ENCODE assay signal across 19 cellular contexts in the genomic region with DNA sequence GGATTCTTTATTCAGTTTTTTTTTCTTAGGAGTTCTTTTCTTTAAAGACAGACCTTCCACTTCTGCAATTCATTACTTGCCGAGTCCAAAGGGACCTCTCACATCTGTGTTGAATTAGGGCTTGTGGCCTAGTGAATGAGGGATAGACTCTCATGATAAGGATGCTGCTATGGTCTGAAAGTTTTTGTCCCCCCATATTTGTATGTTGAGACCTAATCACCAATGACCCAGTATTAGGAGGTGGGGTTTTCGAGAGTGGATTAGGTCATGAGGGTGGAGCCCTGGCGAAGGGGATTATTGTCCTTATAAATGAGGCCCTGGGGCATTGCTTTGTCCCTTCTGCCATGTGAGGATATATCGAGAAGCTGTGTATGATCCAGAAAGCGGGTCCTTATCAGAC. TPM values are rescaled to one million over a fixed set of nuclear protein-coding genes. Genes with fewer than 3 reads are reported as not detected.
DNase-seq lines count a peak whose midpoint lies in the region; ATAC-seq and TF ChIP-seq lines count a peak whose summit lies in the region.
"Had no signal": no experiment of that assay in that cellular context is flagged by ENCODE, and none has a peak within 500 bp of the region (broad histone marks: within the 10 kb centered on the region; RNA-seq: fewer than 3 reads in every experiment).

No MANE protein-coding gene starts in this region.

- 57 to 74% methylated on average over 5 of the region's 5 CpGs for WGBS in thyroid gland, 2 donors

- H3K4me1 Mint-ChIP-seq in mesothelial cell of epicardium: peaks cover 27% of the 10 kb centered on the region
- H3K4me1 Mint-ChIP-seq in CD14-positive monocyte: no peaks in the 10 kb centered on the region
- H3K4me1 Mint-ChIP-seq: activated CD4-positive, alpha-beta T cell treated with anti-CD3 and anti-CD28 coated beads, Interleukin-2, amount 10 ng/mL, durations not matched to agents 24 days and 14 days; natural killer cell had no signal

- H3K36me3 Mint-ChIP-seq in mesothelial cell of epicardium (no peaks in the 10 kb centered on the region), CD14-positive monocyte (no peaks in the 10 kb centered on the region)
- H3K36me3 Mint-ChIP-seq: natural killer cell had no signal

- H3K4me1 ChIP-seq in A673 (ENCODE audit: insufficient read depth, low read length, poor library complexity, severe bottlenecking) (peaks cover 11% of the 10 kb centered on the region), HCT116 (ENCODE audit: control insufficient read depth in 1 of 2, insufficient read depth in 2 of 2, low read length in 2 of 2) (peaks cover 11 to 48% of the 10 kb centered on the region in 2 experiments), thyroid gland (no peaks in the 10 kb centered on the region)

- no TSS peak for BruUV-seq in A673 (replicated peaks; lab: Mats Ljungman, UMichigan)
- BruUV-seq in HCT116 (replicated peaks; lab: Mats Ljungman, UMichigan): no TSS peak

- no peak for TF ChIP-seq RAD21 in HCT116 (IDR thresholded peaks at IDR 0.05; ENCODE audit: low read depth)

- H3K4me2 ChIP-seq in HCT116 (ENCODE audit: low read length): no peak overlapping the region
- H3K4me2 ChIP-seq: KMS-11 had no signal

- H3K4me3 Mint-ChIP-seq in mesothelial cell of epicardium (peak overlapping the region; percentile 2), CD14-positive monocyte (no peak overlapping the region)
- H3K4me3 Mint-ChIP-seq: activated CD4-positive, alpha-beta T cell treated with anti-CD3 and anti-CD28 coated beads, Interleukin-2, amount 10 ng/mL, durations not matched to agents 24 days and 14 days; dendritic cell treated with granulocyte-macrophage colony-stimulating factor and Interleukin-4, amounts not matched to agents 40 ng/mL and 50 ng/mL, for 4 days; natural killer cell had no signal

- CTCF ChIA-PET in A673 (lab: Charles Lee): interaction anchor here (0.8 to 2.9 kb wide), 2 partner anchors 677 to 805 kb away, joined by 3 to 12 read pairs; no protein-coding TSS in a partner anchor
- CTCF ChIA-PET in HCT116 (lab: Charles Lee): interaction anchor here (0.7 to 4.3 kb wide), 12 partner anchors 30 to 808 kb away, joined by 3 to 31 read pairs (median 12); no protein-coding TSS in a partner anchor

- H3K4me3 ChIP-seq in A673 (ENCODE audit: low read depth, low read length, poor library complexity, severe bottlenecking): no peak overlapping the region
- H3K4me3 ChIP-seq in HCT116 (replicated peaks in 1 of 2; ENCODE audit: low read depth in 1 of 2, low read length in 2 of 2): no peak overlapping the region
- no peak overlapping the region for H3K4me3 ChIP-seq in cardiac fibroblast (replicated peaks in 1 of 2; ENCODE audit: low read depth in 2 of 2, low read length in 2 of 2)
- H3K4me3 ChIP-seq in thyroid gland (replicated peaks in 1 of 3): no peak overlapping the region

- no peak for TF ChIP-seq CTCF in A673 (conservative IDR thresholded peaks at IDR 0.05; ENCODE audit: low read depth, low read length)
- no peak for TF ChIP-seq CTCF in HCT116 (IDR thresholded peaks at IDR 0.05 in 2 of 3, conservative IDR thresholded peaks at IDR 0.05 in 1 of 3; ENCODE audit: borderline replicate concordance in 1 of 3, insufficient read depth in 1 of 3, low read depth in 2 of 3, low read length in 2 of 3)
- no peak for TF ChIP-seq CTCF in cardiac fibroblast (IDR thresholded peaks at IDR 0.05; ENCODE audit: low read depth, low read length)
- no peak for TF ChIP-seq CTCF in mesothelial cell of epicardium (IDR thresholded peaks at IDR 0.05; ENCODE audit: unreplicated experiment)
- no peak for TF ChIP-seq CTCF in CD14-positive monocyte (IDR thresholded peaks at IDR 0.05)
- TF ChIP-seq CTCF in thyroid gland (IDR thresholded peaks at IDR 0.05): no peak

- POLR2A ChIA-PET in A673 (lab: Charles Lee; ENCODE audit: low non-redundant PET) (no interaction called here), HCT116 (lab: Charles Lee) (interaction anchor here (1.0 to 1.8 kb wide), 4 partner anchors 45 to 690 kb away, joined by 3 to 8 read pairs (median 6); a partner anchor contains a TSS)

- H3K27ac ChIP-seq in A673 (ENCODE audit: low read depth, low read length, poor library complexity, severe bottlenecking) (peak overlapping the region; percentile 60), HCT116 (ENCODE audit: low read depth, low read length) (peak overlapping the region; percentile 50; the same call in 1 of the 2 replicates), thyroid gland (peak overlapping the region in 1 of 3 donors; percentile 27)
- H3K27ac ChIP-seq: KMS-11 had no signal

- H3K9me2 ChIP-seq in HCT116 (ENCODE audit: insufficient read depth): no peaks in the 10 kb centered on the region

- H3K27ac Mint-ChIP-seq in mesothelial cell of epicardium (peak overlapping the region; percentile 80), CD14-positive monocyte (no peak overlapping the region)
- H3K27ac Mint-ChIP-seq: activated CD4-positive, alpha-beta T cell treated with anti-CD3 and anti-CD28 coated beads, Interleukin-2, amount 10 ng/mL, durations not matched to agents 24 days and 14 days; dendritic cell treated with granulocyte-macrophage colony-stimulating factor and Interleukin-4, amounts not matched to agents 40 ng/mL and 50 ng/mL, for 4 days; natural killer cell had no signal

- ATAC-seq in HCT116: peak; percentile 25; the same call in 1 of the 2 replicates
- no peak for ATAC-seq in GM18907 (IDR thresholded peaks at IDR 0.05; ENCODE audit: unreplicated experiment)
- no peak for ATAC-seq in HG02852 (IDR thresholded peaks at IDR 0.05; ENCODE audit: unreplicated experiment)
- ATAC-seq: natural killer cell had no signal

- H3K27me3 ChIP-seq in A673 (replicated peaks; ENCODE audit: insufficient read depth, low read depth, low read length, poor library complexity) (no peaks in the 10 kb centered on the region), HCT116 (ENCODE audit: insufficient read depth, low read length) (no peaks in the 10 kb centered on the region), thyroid gland (no peaks in the 10 kb centered on the region)

- no peaks in the 10 kb centered on the region for H3K79me2 ChIP-seq in HCT116 (ENCODE audit: insufficient read depth, low read length)

- intact Hi-C loops in A673 (cut with micrococcal nuclease; ENCODE audit: unreplicated experiment): loop anchor here (5.0 kb wide), 4 partner anchors 50 to 805 kb away; no protein-coding TSS in a partner anchor
- intact Hi-C loops in HCT116 (cut with micrococcal nuclease): loop anchor here (1.0 to 2.0 kb wide), 7 partner anchors 51 to 805 kb away; no protein-coding TSS in a partner anchor
- intact Hi-C loops in CD14-positive monocyte (cut with micrococcal nuclease): no loop called here
- intact Hi-C loops in thyroid gland (cut with DNase I): no loop called here

- DNase-seq in A673 (ENCODE audit: low spot score) (peak; percentile 51), HCT116 (ENCODE audit: low read depth, low spot score) (no peak), cardiac fibroblast (ENCODE audit: low read depth in 2 of 2) (peak; percentile 22 to 38), mesothelial cell of epicardium (ENCODE audit: low spot score in 2 of 2, unreplicated experiment in 2 of 2) (no peak), CD14-positive monocyte (ENCODE audit: low spot score) (no peak), thyroid gland (no peak)
- DNase-seq: natural killer cell had no signal

- H3K9me3 Mint-ChIP-seq in mesothelial cell of epicardium (no peaks in the 10 kb centered on the region), CD14-positive monocyte (peaks cover 0 to 2% (median 0%) of the 10 kb centered on the region in 7 donors)
- H3K9me3 Mint-ChIP-seq: activated CD4-positive, alpha-beta T cell treated with anti-CD3 and anti-CD28 coated beads, Interleukin-2, amount 10 ng/mL, durations not matched to agents 24 days and 14 days; dendritic cell treated with granulocyte-macrophage colony-stimulating factor and Interleukin-4, amounts not matched to agents 40 ng/mL and 50 ng/mL, for 4 days; natural killer cell had no signal

- H2AFZ ChIP-seq in HCT116 (ENCODE audit: low read depth, low read length, poor library complexity, severe bottlenecking): no peak overlapping the region

- RAD21 ChIA-PET in HCT116 (lab: Charles Lee; ENCODE audit: low non-redundant PET in 1 of 2, low total read pairs in 2 of 2, uncharacterized antibody in 2 of 2, unreplicated experiment in 2 of 2): interaction anchor here (2.1 to 2.2 kb wide), 2 partner anchors 691 kb away, joined by 6 to 12 read pairs; no protein-coding TSS in a partner anchor

- H3K9ac ChIP-seq in HCT116 (ENCODE audit: low read length): no peak overlapping the region
- H3K9ac ChIP-seq: KMS-11 had no signal

- no peaks in the 10 kb centered on the region for H4K20me1 ChIP-seq in HCT116 (ENCODE audit: insufficient read depth)

- H3K9me3 ChIP-seq in A673 (ENCODE audit: low read depth, low read length, poor library complexity, severe bottlenecking) (no peaks in the 10 kb centered on the region), HCT116 (ENCODE audit: control insufficient read depth in 1 of 2, insufficient read depth in 1 of 2, low read depth in 1 of 2, low read length in 2 of 2) (no peaks in the 10 kb centered on the region), thyroid gland (no peaks in the 10 kb centered on the region)

- TF ChIP-seq POLR2A in HCT116 (IDR thresholded peaks at IDR 0.05; ENCODE audit: borderline replicate concordance, extremely low read depth, insufficient read depth, insufficient read length): no peak
- no peak for TF ChIP-seq POLR2A in thyroid gland (IDR thresholded peaks at IDR 0.05)

- no peaks in the 10 kb centered on the region for H3K36me3 ChIP-seq in A673 (ENCODE audit: insufficient read depth, low read length, poor library complexity, severe bottlenecking)
- peaks cover 0 to 3% of the 10 kb centered on the region in 2 experiments; a peak in 1 of 4 replicates for H3K36me3 ChIP-seq in HCT116 (ENCODE audit: control insufficient read depth in 1 of 2, insufficient read depth in 2 of 2, low read length in 2 of 2)
- H3K36me3 ChIP-seq in thyroid gland: no peaks in the 10 kb centered on the region

- H3K27me3 Mint-ChIP-seq in mesothelial cell of epicardium (ENCODE audit: low read depth) (no peaks in the 10 kb centered on the region), CD14-positive monocyte (ENCODE audit: low read depth in 3 of 3) (peaks cover 9 to 16% (median 13%) of the 10 kb centered on the region in 3 donors)

RNA-seq across cellular contexts. Expression of a gene that starts 9.5 kb away (rescaled TPM):
- not detected in 2 replicates for total RNA-seq in A673 (2021)
- not detected for total RNA-seq in HCT116 (2021; ENCODE audit: unreplicated experiment)
- polyA plus RNA-seq in HCT116 (2012): 0.08 and 0.20 TPM in 2 replicates
- not detected in 3 replicates for total RNA-seq in mesothelial cell of epicardium
- polyA plus RNA-seq in CD14-positive monocyte: not detected
- not detected for total RNA-seq in thyroid gland
- total RNA-seq: activated CD4-positive, alpha-beta T cell treated with anti-CD3 and anti-CD28 coated beads, Interleukin-2, amount 10 ng/mL, durations not matched to agents 24 days and 14 days; H4; left lobe of liver; natural killer cell; renal cortical epithelial cell; urinary bladder had no signal
- polyA plus RNA-seq: adipose tissue, AG04450, esophagus, urinary bladder had no signal

RNA-seq across cellular contexts. Expression of a gene that starts 27.5 kb away (rescaled TPM):
- total RNA-seq in A673 (2021) (not detected in 2 replicates), HCT116 (2021; ENCODE audit: unreplicated experiment) (1.5 TPM), mesothelial cell of epicardium (not detected in 3 replicates), thyroid gland (not detected)
- 0.40 and 0.49 TPM in 2 replicates for polyA plus RNA-seq in HCT116 (2012)
- not detected for polyA plus RNA-seq in CD14-positive monocyte
- total RNA-seq: activated CD4-positive, alpha-beta T cell treated with anti-CD3 and anti-CD28 coated beads, Interleukin-2, amount 10 ng/mL, durations not matched to agents 24 days and 14 days; H4; natural killer cell; renal cortical epithelial cell had no signal
- polyA plus RNA-seq: AG04450 had no signal

RNA-seq across cellular contexts. Expression of a gene that starts 35.1 kb away (rescaled TPM):
- total RNA-seq in A673 (2021): 35.0 and 36.2 TPM in 2 replicates
- 62.3 TPM for total RNA-seq in HCT116 (2021; ENCODE audit: unreplicated experiment)
- 22.8 and 27.7 TPM in 2 replicates for polyA plus RNA-seq in HCT116 (2012)
- total RNA-seq in mesothelial cell of epicardium: 39.0 to 43.6 TPM (median 39.5 TPM) in 3 replicates
- 10 to 100 TPM; 58.7 to 79.1 TPM for polyA plus RNA-seq in CD14-positive monocyte
- total RNA-seq in thyroid gland: 10 to 100 TPM in 2 of 4 donors, 1 to 10 TPM in 2; 1.3 to 10.8 (median 8.8) TPM

RNA-seq across cellular contexts. Expression of a gene that starts 57.8 kb away (rescaled TPM):
- total RNA-seq in A673 (2021) (not detected in 2 replicates), HCT116 (2021; ENCODE audit: unreplicated experiment) (not detected), mesothelial cell of epicardium (not detected in 3 replicates), thyroid gland (not detected)
- not detected in 2 replicates for polyA plus RNA-seq in HCT116 (2012)
- polyA plus RNA-seq in CD14-positive monocyte: not detected
- total RNA-seq: activated CD4-positive, alpha-beta T cell treated with anti-CD3 and anti-CD28 coated beads, Interleukin-2, amount 10 ng/mL, durations not matched to agents 24 days and 14 days; H4; left lobe of liver; natural killer cell; renal cortical epithelial cell; urinary bladder had no signal
- polyA plus RNA-seq: adipose tissue, AG04450, esophagus, urinary bladder had no signal

Comparison
In these comparisons a context has a peak if more than half of its experiments do, and no peak if none do; other contexts are left out.
1. DNase-seq: peak in A673 (single experiment) and cardiac fibroblast (2 of 2); none in HCT116 (single experiment), mesothelial cell of epicardium (0 of 2), CD14-positive monocyte (single experiment) and thyroid gland (0 of 2).
2. intact Hi-C loops: an anchor here in A673 (5.0 kb wide) and HCT116 (1.0 to 2.0 kb wide); none called in CD14-positive monocyte and thyroid gland.